8 cellular contexts compared by ENCODE assay signal in genomic region chr1:115706774-115707425, GRCh38.
A peak's percentile ranks its signal among the peaks of the same experiment; 100 is the strongest.
DNase-seq lines count a peak whose midpoint lies in the region; ATAC-seq and TF ChIP-seq lines count a peak whose summit lies in the region.

No MANE protein-coding gene starts in this region.

- no peak overlapping the region for H3K4me3 Mint-ChIP-seq in chondrocyte (ENCODE audit: unreplicated experiment)

- peak; percentile 66 for ATAC-seq in HG02678 (IDR thresholded peaks at IDR 0.05; ENCODE audit: unreplicated experiment)
- ATAC-seq in lung (ENCODE audit: insufficient read depth, low FRiP score) = no peak

- DNase-seq in GM04504 (ENCODE audit: low read depth) (peak; percentile 17), NCI-H510A treated with DMSO at 0.1 percent for 48 hours (lab: John Stamatoyannopoulos, UW) (peak; percentile 47), chondrocyte (ENCODE audit: low spot score) (no peak), lung (ENCODE audit: low spot score) (no peak), activated gamma-delta T cell (lab: John Stamatoyannopoulos, UW) (no peak), epidermal melanocyte (ENCODE audit: insufficient read length, low spot score) (no peak), hippocampal formation (lab: John Stamatoyannopoulos, UW) (no peak)

- H3K27me3 ChIP-seq in lung (ENCODE audit: control insufficient read depth, insufficient read depth) = no peaks in the 10 kb centered on the region

- H3K4me1 Mint-ChIP-seq in chondrocyte (ENCODE audit: low read depth) = peaks cover 5% of the 10 kb centered on the region

- H3K27me3 Mint-ChIP-seq in chondrocyte (ENCODE audit: low read depth) = peaks cover 21% of the 10 kb centered on the region

- peaks cover 1 to 10% of the 10 kb centered on the region in 2 donors for H3K4me1 ChIP-seq in lung (ENCODE audit: control insufficient read depth in 2 of 2, insufficient read depth in 2 of 2, low read length in 2 of 2)

- H3K4me3 ChIP-seq in lung = no peak overlapping the region

- H3K27ac Mint-ChIP-seq in chondrocyte (ENCODE audit: unreplicated experiment) = no peak overlapping the region

- H3K9me3 ChIP-seq in lung (ENCODE audit: control insufficient read depth in 2 of 2, insufficient read depth in 1 of 2, low read length in 1 of 2) = no peaks in the 10 kb centered on the region

- no peaks in the 10 kb centered on the region for H3K9me3 Mint-ChIP-seq in chondrocyte (ENCODE audit: low read depth)

- no peaks in the 10 kb centered on the region for H3K36me3 Mint-ChIP-seq in chondrocyte (ENCODE audit: low read depth)

- H3K27ac ChIP-seq in lung (ENCODE audit: low read depth in 1 of 2, low read length in 1 of 2) = no peak overlapping the region

- H3K36me3 ChIP-seq in lung (ENCODE audit: control insufficient read depth in 2 of 2, insufficient read depth in 2 of 2, low read length in 2 of 2) = peaks cover 0 to 10% of the 10 kb centered on the region in 2 donors

- TF ChIP-seq CTCF in chondrocyte (IDR thresholded peaks at IDR 0.05) (peak; percentile 88), lung (IDR thresholded peaks at IDR 0.05; ENCODE audit: control extremely low read depth, extremely low read depth) (peak; percentile 19)

- 33 to 47% methylated on average over 7 of the region's 7 CpGs for WGBS in lung, 2 donors

Comparison
In these comparisons a context has a peak if more than half of its experiments do, and no peak if none do; other contexts are left out.
1. DNase-seq: peak in GM04504 (single experiment) and NCI-H510A treated with DMSO at 0.1 percent for 48 hours (single experiment); none in chondrocyte (single experiment), lung (single experiment), activated gamma-delta T cell (single experiment), epidermal melanocyte (single experiment) and hippocampal formation (0 of 2).